ENCODE assay signal across 10 cellular contexts in the genomic region with DNA sequence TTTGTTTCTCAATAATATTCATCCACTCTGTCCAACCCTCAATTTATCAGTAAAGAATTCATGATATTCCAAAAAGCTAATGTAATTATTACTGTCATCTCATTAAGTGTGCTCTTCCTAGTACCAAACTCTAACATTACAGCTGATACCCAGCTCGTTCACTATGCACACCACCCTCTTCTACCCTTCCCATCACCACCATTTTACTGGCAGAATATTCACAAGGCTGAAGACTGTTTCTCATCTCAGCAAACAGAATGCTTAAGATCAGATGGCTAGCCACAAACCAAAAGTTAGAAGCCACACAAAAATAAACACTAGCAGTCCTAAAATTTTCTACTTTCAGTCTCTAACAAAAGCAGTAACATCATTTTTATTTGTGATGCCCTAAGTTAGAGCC.
A peak's percentile ranks its signal among the peaks of the same experiment; 100 is the strongest.
DNase-seq lines count a peak whose midpoint lies in the region; ATAC-seq and TF ChIP-seq lines count a peak whose summit lies in the region.
"Had no signal": no experiment of that assay in that cellular context is flagged by ENCODE, and none has a peak within 500 bp of the region (broad histone marks: within the 10 kb centered on the region; RNA-seq: fewer than 3 reads in every experiment).

No MANE protein-coding gene starts in this region.

- no peak for ATAC-seq in activated CD4-positive, alpha-beta T cell treated with anti-CD3 and anti-CD28 coated beads for 36 hours
- no peak for ATAC-seq in activated CD8-positive, alpha-beta T cell treated with anti-CD3 and anti-CD28 coated beads for 36 hours

- H3K4me3 ChIP-seq in suprapubic skin, result peak overlapping the region; percentile 48

- no peak for TF ChIP-seq CTCF in activated CD8-positive, alpha-beta T cell treated with anti-CD3 and anti-CD28 coated beads for 36 hours (IDR thresholded peaks at IDR 0.05)
- no peak for TF ChIP-seq CTCF in suprapubic skin (IDR thresholded peaks at IDR 0.05)

- H3K27me3 ChIP-seq in suprapubic skin, result no peaks in the 10 kb centered on the region

- H3K9me3 ChIP-seq in suprapubic skin, result no peaks in the 10 kb centered on the region

- DNase-seq in activated CD4-positive, alpha-beta T cell treated with anti-CD3 and anti-CD28 coated beads for 36 hours, result no peak
- no peak for DNase-seq in activated CD4-positive, alpha-beta T cell treated with anti-CD3 and anti-CD28 coated beads, Interleukin-2, amount 50 U/mL, for 4 hours
- no peak for DNase-seq in activated CD8-positive, alpha-beta T cell treated with anti-CD3 and anti-CD28 coated beads for 36 hours
- DNase-seq in immature natural killer cell (peak in 2 of 3 donors; percentile 28 to 32), suprapubic skin (ENCODE audit: low spot score in 2 of 2) (no peak), NCI-H226 (no peak), mesenteric fat pad (ENCODE audit: low spot score) (no peak), GOT3 (lab: John Stamatoyannopoulos, UW) (no peak)
- DNase-seq: H7; stimulated activated naive CD4-positive, alpha-beta T cell treated with Interleukin-2 at 50 U/mL for 16 hours had no signal

- no peak for TF ChIP-seq EP300 in suprapubic skin (IDR thresholded peaks at IDR 0.05)

- peak overlapping the region; percentile 53 for H3K4me3 Mint-ChIP-seq in activated CD4-positive, alpha-beta T cell treated with anti-CD3 and anti-CD28 coated beads for 36 hours
- H3K4me3 Mint-ChIP-seq in activated CD8-positive, alpha-beta T cell treated with anti-CD3 and anti-CD28 coated beads for 36 hours, result peak overlapping the region; percentile 65
- peak overlapping the region; percentile 83 to 89 (median 84) for H3K4me3 Mint-ChIP-seq in immature natural killer cell

- H3K36me3 ChIP-seq in suprapubic skin, result no peaks in the 10 kb centered on the region

- 47% methylated on average over 1 of the region's 1 CpG for WGBS in suprapubic skin

- no peaks in the 10 kb centered on the region for H3K9me3 Mint-ChIP-seq in activated CD4-positive, alpha-beta T cell treated with anti-CD3 and anti-CD28 coated beads for 36 hours (ENCODE audit: low read depth)
- no peaks in the 10 kb centered on the region for H3K9me3 Mint-ChIP-seq in activated CD8-positive, alpha-beta T cell treated with anti-CD3 and anti-CD28 coated beads for 36 hours
- H3K9me3 Mint-ChIP-seq in immature natural killer cell, result no peaks in the 10 kb centered on the region

- peaks cover 37% of the 10 kb centered on the region for H3K4me1 ChIP-seq in suprapubic skin

- peaks cover 60% of the 10 kb centered on the region for H3K4me1 Mint-ChIP-seq in activated CD4-positive, alpha-beta T cell treated with anti-CD3 and anti-CD28 coated beads for 36 hours
- peaks cover 53% of the 10 kb centered on the region for H3K4me1 Mint-ChIP-seq in activated CD8-positive, alpha-beta T cell treated with anti-CD3 and anti-CD28 coated beads for 36 hours (ENCODE audit: low read depth)
- H3K4me1 Mint-ChIP-seq in immature natural killer cell, result peaks cover 73 to 96% of the 10 kb centered on the region in 2 donors

- H3K27me3 Mint-ChIP-seq in activated CD4-positive, alpha-beta T cell treated with anti-CD3 and anti-CD28 coated beads for 36 hours, result no peaks in the 10 kb centered on the region
- no peaks in the 10 kb centered on the region for H3K27me3 Mint-ChIP-seq in activated CD8-positive, alpha-beta T cell treated with anti-CD3 and anti-CD28 coated beads for 36 hours
- no peaks in the 10 kb centered on the region for H3K27me3 Mint-ChIP-seq in immature natural killer cell (ENCODE audit: low read depth in 3 of 3)

- peak overlapping the region; percentile 62 for H3K27ac Mint-ChIP-seq in activated CD4-positive, alpha-beta T cell treated with anti-CD3 and anti-CD28 coated beads for 36 hours
- peak overlapping the region; percentile 81 for H3K27ac Mint-ChIP-seq in activated CD8-positive, alpha-beta T cell treated with anti-CD3 and anti-CD28 coated beads for 36 hours
- peak overlapping the region; percentile 80 to 95 (median 92) for H3K27ac Mint-ChIP-seq in immature natural killer cell

- no peaks in the 10 kb centered on the region for H3K36me3 Mint-ChIP-seq in activated CD4-positive, alpha-beta T cell treated with anti-CD3 and anti-CD28 coated beads for 36 hours (ENCODE audit: low read depth)
- no peaks in the 10 kb centered on the region for H3K36me3 Mint-ChIP-seq in activated CD8-positive, alpha-beta T cell treated with anti-CD3 and anti-CD28 coated beads for 36 hours (ENCODE audit: low read depth)
- no peaks in the 10 kb centered on the region for H3K36me3 Mint-ChIP-seq in immature natural killer cell

- intact Hi-C loops in activated CD4-positive, alpha-beta T cell treated with anti-CD3 and anti-CD28 coated beads for 36 hours (cut with DNase I, micrococcal nuclease), result loop anchor here in 1 of 2 experiments (5.0 kb wide), 1 partner anchor 40 kb away; no protein-coding TSS in a partner anchor
- intact Hi-C loops in activated CD8-positive, alpha-beta T cell treated with anti-CD3 and anti-CD28 coated beads for 36 hours (cut with micrococcal nuclease), result no loop called here

- no peak for TF ChIP-seq POLR2A in suprapubic skin (IDR thresholded peaks at IDR 0.05)

- CTCF ChIA-PET in activated CD4-positive, alpha-beta T cell treated with anti-CD3 and anti-CD28 coated beads for 36 hours (lab: Charles Lee), result interaction anchor here (0.6 kb wide), 1 partner anchor 63 kb away, joined by 3 read pairs; no protein-coding TSS in a partner anchor
- CTCF ChIA-PET in activated CD8-positive, alpha-beta T cell treated with anti-CD3 and anti-CD28 coated beads for 36 hours (lab: Charles Lee), result no interaction called here

- POLR2A ChIA-PET in activated CD4-positive, alpha-beta T cell treated with anti-CD3 and anti-CD28 coated beads for 36 hours (lab: Charles Lee), result no interaction called here
- POLR2A ChIA-PET in activated CD8-positive, alpha-beta T cell treated with anti-CD3 and anti-CD28 coated beads for 36 hours (lab: Charles Lee), result no interaction called here

- peak overlapping the region; percentile 11 for H3K27ac ChIP-seq in suprapubic skin

Comparison
In these comparisons a context has a peak if more than half of its experiments do, and no peak if none do; other contexts are left out.
1. DNase-seq: peak in immature natural killer cell (2 of 3); none in activated CD4-positive, alpha-beta T cell treated with anti-CD3 and anti-CD28 coated beads for 36 hours (single experiment), activated CD4-positive, alpha-beta T cell treated with anti-CD3 and anti-CD28 coated beads, Interleukin-2, amount 50 U/mL, for 4 hours (0 of 2), activated CD8-positive, alpha-beta T cell treated with anti-CD3 and anti-CD28 coated beads for 36 hours (single experiment), suprapubic skin (0 of 2), NCI-H226 (single experiment), mesenteric fat pad (single experiment) and GOT3 (single experiment).
2. Peak in every context shown above with its lines, with median percentiles within 50 percentile points of each other: H3K27ac Mint-ChIP-seq and H3K4me3 Mint-ChIP-seq.